Comparison of ENCODE assay signal across 11 cellular contexts in the genomic region with DNA sequence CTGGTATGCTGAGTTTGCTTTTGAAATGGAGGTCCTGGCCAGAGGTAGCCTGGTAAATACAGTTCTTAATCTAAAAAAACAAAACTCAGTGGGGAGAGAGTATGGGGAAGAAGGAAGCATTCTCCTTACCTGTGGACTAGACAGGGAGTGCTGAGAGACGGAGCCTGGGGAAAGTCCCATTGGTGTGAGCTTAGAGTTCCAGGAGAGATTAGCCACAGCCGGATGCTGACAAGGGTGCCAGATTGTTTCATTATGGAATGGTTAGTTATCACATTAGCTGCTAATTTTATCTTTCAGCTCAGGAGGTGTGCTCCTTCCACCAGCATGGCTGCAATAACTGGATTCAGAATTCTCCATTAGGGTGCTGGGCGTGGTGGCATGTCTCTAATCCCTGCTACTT.
"Had no signal": no experiment of that assay in that cellular context is flagged by ENCODE, and none has a peak within 500 bp of the region (broad histone marks: within the 10 kb centered on the region; RNA-seq: fewer than 3 reads in every experiment).

No MANE protein-coding gene starts in this region.

- H3K27ac ChIP-seq: brain microvascular endothelial cell had no signal

- ATAC-seq: naive thymus-derived CD4-positive, alpha-beta T cell had no signal

- DNase-seq: activated B cell treated with CpG ODN at 0.5 μM for 24 hours; activated CD4-positive, alpha-beta T cell treated with anti-CD3 and anti-CD28 coated beads, Interleukin-2, amount 50 U/mL, for 1 hour; activated effector memory CD4-positive, alpha-beta T cell treated with Interleukin-2 at 50 U/mL for 16 hours; activated T-cell treated with anti-CD3 and anti-CD28 coated beads, Interleukin-2, amount 50 U/mL, for 1 hour; amygdala; brain microvascular endothelial cell; hippocampal formation; naive thymus-derived CD4-positive, alpha-beta T cell; retina; T-helper 2 cell; thyroid gland had no signal
